Comparison of ENCODE assay signal across 20 cellular contexts in the genomic region with DNA sequence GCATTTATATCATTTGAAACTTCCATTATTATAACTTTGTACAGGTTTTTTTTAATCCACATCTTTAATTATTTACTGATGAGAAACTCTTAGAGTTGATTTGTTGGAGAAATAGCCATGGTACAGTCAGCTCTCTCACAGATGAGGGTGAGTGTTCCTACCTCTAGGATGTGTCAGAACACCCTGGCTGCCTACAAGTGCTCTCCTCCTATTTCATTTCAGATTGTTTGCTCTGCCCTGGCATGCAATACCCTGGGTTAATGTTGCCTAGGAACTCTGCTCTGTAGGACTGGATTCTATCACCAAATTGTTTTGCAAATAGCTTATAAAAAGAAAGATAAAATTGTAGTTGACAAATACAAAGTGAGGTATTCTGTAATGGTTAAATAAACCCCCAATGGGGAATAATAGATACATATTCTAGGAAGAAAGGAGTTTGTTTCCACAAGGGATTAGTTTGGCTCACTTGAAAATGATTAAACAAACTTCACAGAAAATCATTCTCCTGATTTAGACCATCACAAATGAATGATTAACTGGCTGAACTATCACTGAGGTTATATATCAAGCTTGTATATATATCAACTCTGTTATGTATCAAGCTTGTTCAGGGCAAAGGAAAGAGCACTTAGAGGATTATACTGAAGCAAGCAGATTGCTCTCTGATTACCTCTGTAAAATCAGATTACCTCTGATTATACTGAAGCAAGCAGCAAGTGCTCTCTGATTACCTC.
DNase-seq lines count a peak whose midpoint lies in the region; ATAC-seq and TF ChIP-seq lines count a peak whose summit lies in the region.
"Had no signal": no experiment of that assay in that cellular context is flagged by ENCODE, and none has a peak within 500 bp of the region (broad histone marks: within the 10 kb centered on the region; RNA-seq: fewer than 3 reads in every experiment).

No MANE protein-coding gene starts in this region.

- CTCF ChIA-PET in IMR-90 (lab: Yijun Ruan, JAX): interaction anchor here (1.3 kb wide), 1 partner anchor 578 kb away, joined by 6 read pairs; no protein-coding TSS in a partner anchor

- no peak overlapping the region for H3K14ac ChIP-seq in IMR-90 (replicated peaks; ENCODE audit: low read depth, low read length)

- H3K18ac ChIP-seq in IMR-90 (ENCODE audit: low read depth, low read length): no peak overlapping the region

- no peak overlapping the region for H2BK20ac ChIP-seq in IMR-90 (ENCODE audit: low read depth, low read length)

- H3K4me2 ChIP-seq in IMR-90 (ENCODE audit: low read depth, low read length) (no peak overlapping the region), GM23338 (no peak overlapping the region)

- H3K9me2 ChIP-seq in GM23338 (ENCODE audit: insufficient read depth): no peaks in the 10 kb centered on the region

- H3K23ac ChIP-seq in IMR-90 (ENCODE audit: low read depth, low read length): no peak overlapping the region

- no peaks in the 10 kb centered on the region for H3F3A ChIP-seq in GM23338 (replicated peaks; ENCODE audit: low read depth)

- H3K9me3 ChIP-seq in IMR-90 (ENCODE audit: control insufficient read depth, insufficient read depth, low read length) (no peaks in the 10 kb centered on the region), left lung (no peaks in the 10 kb centered on the region), esophagus muscularis mucosa (no peaks in the 10 kb centered on the region), endodermal cell (ENCODE audit: control insufficient read depth, low read length) (peaks cover 28% of the 10 kb centered on the region)
- H3K9me3 ChIP-seq: body of pancreas, ovary, Peyer's patch had no signal

- H3K36me3 ChIP-seq in IMR-90 (ENCODE audit: control insufficient read depth, insufficient read depth, low read length): peaks cover 9% of the 10 kb centered on the region
- peaks cover 0 to 43% of the 10 kb centered on the region in 2 donors for H3K36me3 ChIP-seq in left lung
- H3K36me3 ChIP-seq in esophagus muscularis mucosa: peaks cover 0 to 43% (median 18%) of the 10 kb centered on the region in 4 donors
- H3K36me3 ChIP-seq in endodermal cell (ENCODE audit: control insufficient read depth, insufficient read depth, low read length): peaks cover 60% of the 10 kb centered on the region
- H3K36me3 ChIP-seq in GM23338 (ENCODE audit: insufficient read depth): peaks cover 31% of the 10 kb centered on the region
- H3K36me3 ChIP-seq: ovary had no signal

- H3K27me3 ChIP-seq in IMR-90 (ENCODE audit: control insufficient read depth, insufficient read depth, low read length) (no peaks in the 10 kb centered on the region), left lung (no peaks in the 10 kb centered on the region), esophagus muscularis mucosa (no peaks in the 10 kb centered on the region), endodermal cell (ENCODE audit: control insufficient read depth, insufficient read depth, low read length, poor library complexity, severe bottlenecking) (no peaks in the 10 kb centered on the region), GM23338 (ENCODE audit: insufficient read depth) (no peaks in the 10 kb centered on the region)
- H3K27me3 ChIP-seq: body of pancreas, ovary, Peyer's patch had no signal

- in situ Hi-C loops in IMR-90 (cut with MboI; ENCODE audit: low sequenced_read_pairs): no loop called here

- no peak overlapping the region for H2AK9ac ChIP-seq in IMR-90 (replicated peaks; ENCODE audit: low read depth, low read length, poor library complexity)

- H3K4me3 ChIP-seq in IMR-90 (ENCODE audit: insufficient read depth, low read depth, low read length): no peak overlapping the region
- no peak overlapping the region for H3K4me3 ChIP-seq in epithelial cell of esophagus (ENCODE audit: low read length)
- no peak overlapping the region for H3K4me3 ChIP-seq in left lung
- H3K4me3 ChIP-seq in esophagus muscularis mucosa: no peak overlapping the region
- no peak overlapping the region for H3K4me3 ChIP-seq in endodermal cell (ENCODE audit: low read length)
- H3K4me3 ChIP-seq in GM23338: no peak overlapping the region
- H3K4me3 ChIP-seq: body of pancreas, ovary, Peyer's patch had no signal

- H3K36me3 Mint-ChIP-seq in endodermal cell (ENCODE audit: low read depth) (peaks cover 52% of the 10 kb centered on the region), GM23338 (ENCODE audit: low read depth) (peaks cover 52% of the 10 kb centered on the region)

- H2BK15ac ChIP-seq in IMR-90 (ENCODE audit: low read depth, low read length): no peak overlapping the region

- dilution Hi-C loops in IMR-90 (cut with HindIII; ENCODE audit: low sequenced_read_pairs, unreplicated experiment): no loop called here

- no peak for TF ChIP-seq EP300 in esophagus muscularis mucosa (IDR thresholded peaks at IDR 0.05)

- no peak overlapping the region for H3K56ac ChIP-seq in IMR-90 (ENCODE audit: extremely low read depth, insufficient read depth, low read length)

- ATAC-seq in IMR-90 (ENCODE audit: low read depth): peak; percentile 83
- ATAC-seq in left lung: peak; percentile 84
- no peak for ATAC-seq in GM23338
- ATAC-seq: body of pancreas, esophagus mucosa had no signal

- no peak overlapping the region for H3K27ac Mint-ChIP-seq in endodermal cell
- no peak overlapping the region for H3K27ac Mint-ChIP-seq in GM23338
- H3K27ac Mint-ChIP-seq: activated naive CD4-positive, alpha-beta T cell treated with anti-CD3 and anti-CD28 coated beads for 36 hours had no signal

- TF ChIP-seq POLR2A in IMR-90 (IDR thresholded peaks at IDR 0.05; ENCODE audit: low read depth, low read length) (no peak), esophagus muscularis mucosa (IDR thresholded peaks at IDR 0.05; ENCODE audit: low read depth) (no peak)

- H3K4me1 ChIP-seq in IMR-90 (ENCODE audit: control insufficient read depth, insufficient read depth, low read length) (no peaks in the 10 kb centered on the region), left lung (no peaks in the 10 kb centered on the region), esophagus muscularis mucosa (peaks cover 0 to 5% (median 0%) of the 10 kb centered on the region in 4 donors), endodermal cell (ENCODE audit: control insufficient read depth, insufficient read depth, low read length) (peaks cover 4% of the 10 kb centered on the region), GM23338 (ENCODE audit: insufficient read depth) (no peaks in the 10 kb centered on the region)
- H3K4me1 ChIP-seq: body of pancreas had no signal

- H3K27ac ChIP-seq in IMR-90 (ENCODE audit: insufficient read depth, low read length): no peak overlapping the region
- H3K27ac ChIP-seq in left lung: no peak overlapping the region
- no peak overlapping the region for H3K27ac ChIP-seq in esophagus muscularis mucosa (replicated peaks in 1 of 4)
- no peak overlapping the region for H3K27ac ChIP-seq in endodermal cell (ENCODE audit: low read depth, low read length)
- H3K27ac ChIP-seq in GM23338 (ENCODE audit: low read depth): no peak overlapping the region
- H3K27ac ChIP-seq: body of pancreas, ovary had no signal

- H3K4me3 Mint-ChIP-seq in endodermal cell (no peak overlapping the region), GM23338 (no peak overlapping the region)
- H3K4me3 Mint-ChIP-seq: activated naive CD4-positive, alpha-beta T cell treated with anti-CD3 and anti-CD28 coated beads for 36 hours; CD8-positive, alpha-beta memory T cell had no signal

- H4K91ac ChIP-seq in IMR-90 (ENCODE audit: insufficient read depth, low read depth, low read length): no peak overlapping the region

- BruUV-seq in IMR-90 (replicated peaks; lab: Mats Ljungman, UMichigan): no TSS peak

- H3K79me2 ChIP-seq in GM23338 (replicated peaks; ENCODE audit: insufficient read depth): no peaks in the 10 kb centered on the region

- H2AFZ ChIP-seq in IMR-90 (replicated peaks; ENCODE audit: low read length, poor library complexity) (no peak overlapping the region), GM23338 (no peak overlapping the region)

- intact Hi-C loops in IMR-90 (cut with micrococcal nuclease) (no loop called here), left lung (cut with DNase I) (no loop called here), esophagus muscularis mucosa (cut with DNase I) (no loop called here)

- peaks cover 4 to 6% of the 10 kb centered on the region in 2 experiments; a peak in 1 of 4 replicates for H3K79me1 ChIP-seq in IMR-90 (ENCODE audit: low read depth in 1 of 2, low read length in 2 of 2)

- H4K8ac ChIP-seq in IMR-90 (ENCODE audit: low read depth in 2 of 2, low read length in 2 of 2): no peak overlapping the region

- H2BK5ac ChIP-seq in IMR-90 (ENCODE audit: low read depth, low read length, poor library complexity, severe bottlenecking): no peak overlapping the region

- H3K4ac ChIP-seq in IMR-90 (ENCODE audit: low read depth, low read length): no peak overlapping the region

- no peaks in the 10 kb centered on the region; the same call in 1 of the 2 replicates for H3K9me1 ChIP-seq in IMR-90 (ENCODE audit: insufficient read depth, low read length)

- H3K27me3 Mint-ChIP-seq in endodermal cell (ENCODE audit: insufficient read depth) (no peaks in the 10 kb centered on the region), GM23338 (ENCODE audit: insufficient read depth, low read depth, poor library complexity) (no peaks in the 10 kb centered on the region)
- H3K27me3 Mint-ChIP-seq: CD8-positive, alpha-beta memory T cell had no signal

- no peak overlapping the region for H2BK120ac ChIP-seq in IMR-90 (ENCODE audit: low read depth, low read length)

- H3K9ac ChIP-seq in IMR-90 (ENCODE audit: low read depth, low read length) (no peak overlapping the region), endodermal cell (ENCODE audit: extremely low read depth, low read length, poor library complexity, severe bottlenecking) (no peak overlapping the region)

- H2AK5ac ChIP-seq in IMR-90 (ENCODE audit: low read depth, low read length): no peak overlapping the region

- H4K20me1 ChIP-seq in IMR-90 (ENCODE audit: insufficient read depth, low read length) (no peaks in the 10 kb centered on the region), GM23338 (replicated peaks; ENCODE audit: insufficient read depth) (no peaks in the 10 kb centered on the region)

- POLR2A ChIA-PET in IMR-90 (lab: Charles Lee; ENCODE audit: unreplicated experiment): no interaction called here

- H3K4me1 Mint-ChIP-seq in endodermal cell: peaks cover 8% of the 10 kb centered on the region
- no peaks in the 10 kb centered on the region for H3K4me1 Mint-ChIP-seq in GM23338
- H3K4me1 Mint-ChIP-seq: CD8-positive, alpha-beta memory T cell had no signal

- no peak for TF ChIP-seq RAD21 in IMR-90 (IDR thresholded peaks at IDR 0.05; ENCODE audit: low read length)

- H4K5ac ChIP-seq in IMR-90 (ENCODE audit: low read depth, low read length): no peak overlapping the region

- peak; percentile 23 for DNase-seq in Ammon's horn (ENCODE audit: low spot score)
- peak; percentile 55 for DNase-seq in IMR-90
- DNase-seq in epithelial cell of esophagus (ENCODE audit: low read depth): peak; percentile 21
- no peak for DNase-seq in left lung
- DNase-seq in esophagus muscularis mucosa (ENCODE audit: extremely low spot score): no peak
- no peak for DNase-seq in inferior parietal cortex (ENCODE audit: extremely low spot score)
- DNase-seq in endodermal cell: no peak
- DNase-seq in GM23338 (ENCODE audit: low spot score): no peak
- DNase-seq: activated naive CD4-positive, alpha-beta T cell treated with anti-CD3 and anti-CD28 coated beads for 36 hours; activated T-cell treated with anti-CD3 and anti-CD28 coated beads for 4 hours; CD8-positive, alpha-beta memory T cell; dermis blood vessel endothelial cell; head of caudate nucleus; NCI-H2107; NCI-H774; ovary; stimulated activated CD4-positive, alpha-beta T cell treated with anti-CD3 and anti-CD28 coated beads, Interleukin-4, amount 100 ng/mL, for 1 hour had no signal

- no peak for TF ChIP-seq CTCF in IMR-90 (conservative IDR thresholded peaks at IDR 0.05; ENCODE audit: low read depth, low read length)
- no peak for TF ChIP-seq CTCF in epithelial cell of esophagus (IDR thresholded peaks at IDR 0.05; ENCODE audit: insufficient read depth, low read depth, low read length, missing control alignments)
- TF ChIP-seq CTCF in left lung (IDR thresholded peaks at IDR 0.05): no peak
- no peak for TF ChIP-seq CTCF in esophagus muscularis mucosa (IDR thresholded peaks at IDR 0.05)
- TF ChIP-seq CTCF in endodermal cell (conservative IDR thresholded peaks at IDR 0.05): no peak
- TF ChIP-seq CTCF in GM23338 (conservative IDR thresholded peaks at IDR 0.05; ENCODE audit: low read depth in 2 of 2): no peak

- H3K9me3 Mint-ChIP-seq in endodermal cell: peaks cover 19% of the 10 kb centered on the region
- peaks cover 21% of the 10 kb centered on the region for H3K9me3 Mint-ChIP-seq in GM23338

Comparison
In these comparisons a context has a peak if more than half of its experiments do, and no peak if none do; other contexts are left out.
1. DNase-seq: peak in Ammon's horn (single experiment), IMR-90 (single experiment) and epithelial cell of esophagus (single experiment); none in left lung (0 of 2), esophagus muscularis mucosa (single experiment), inferior parietal cortex (single experiment), endodermal cell (single experiment) and GM23338 (single experiment).